In the genomic region with DNA sequence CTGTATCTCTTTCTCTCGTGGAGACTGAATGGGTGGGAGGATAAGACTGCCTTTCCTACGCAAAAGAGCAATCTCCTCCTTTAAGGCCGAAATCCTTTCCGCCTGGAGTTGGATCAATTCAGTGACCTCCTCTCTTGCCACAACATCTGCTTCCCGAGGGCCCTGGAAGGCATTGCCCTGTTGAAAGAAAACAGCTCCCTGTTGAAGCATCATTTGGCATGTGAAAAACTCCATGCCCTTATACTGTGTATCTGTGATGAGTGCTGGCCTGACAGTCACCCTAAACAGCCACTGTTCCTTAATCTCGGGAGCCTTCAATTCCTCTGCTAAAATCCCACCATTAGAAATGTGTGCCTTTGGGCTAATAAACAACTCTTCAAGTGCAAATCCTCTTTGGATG, we compare ENCODE assay signal across 17 cellular contexts.
"Had no signal": no experiment of that assay in that cellular context is flagged by ENCODE, and none has a peak within 500 bp of the region (broad histone marks: within the 10 kb centered on the region; RNA-seq: fewer than 3 reads in every experiment).

No MANE protein-coding gene starts in this region.

- H3K27ac Mint-ChIP-seq: activated CD4-positive, alpha-beta T cell treated with anti-CD3 and anti-CD28 coated beads for 36 hours; activated CD8-positive, alpha-beta T cell treated with anti-CD3 and anti-CD28 coated beads, Interleukin-2, amount 10 ng/mL, durations not matched to agents 7 days and 5 days; activated naive CD4-positive, alpha-beta T cell treated with anti-CD3 and anti-CD28 coated beads, Interleukin-2, amount 50 U/mL, for 24 hours; memory B cell; natural killer cell treated with Interleukin-12 subunit alpha and Interleukin-12 subunit beta and Interleukin-15 and Interleukin-18, amount 100 ng/mL, for 72 hours; stimulated activated effector memory CD8-positive, alpha-beta T cell treated with anti-CD3 and anti-CD28 coated beads, Interleukin-12 subunit alpha, Interleukin-12 subunit beta, amount 100 ng/mL, for 72 hours had no signal

- H3K4me3 Mint-ChIP-seq: activated CD4-positive, alpha-beta T cell treated with anti-CD3 and anti-CD28 coated beads for 36 hours; activated CD8-positive, alpha-beta T cell treated with anti-CD3 and anti-CD28 coated beads, Interleukin-2, amount 10 ng/mL, durations not matched to agents 7 days and 5 days; activated naive CD4-positive, alpha-beta T cell treated with anti-CD3 and anti-CD28 coated beads, Interleukin-2, amount 50 U/mL, for 24 hours; memory B cell; natural killer cell treated with Interleukin-12 subunit alpha and Interleukin-12 subunit beta and Interleukin-15 and Interleukin-18, amount 100 ng/mL, for 72 hours; stimulated activated effector memory CD8-positive, alpha-beta T cell treated with anti-CD3 and anti-CD28 coated beads, Interleukin-12 subunit alpha, Interleukin-12 subunit beta, amount 100 ng/mL, for 72 hours had no signal

- H3K9me3 ChIP-seq: colonic mucosa, left lung, thyroid gland had no signal

- H3K4me1 Mint-ChIP-seq: activated naive CD4-positive, alpha-beta T cell treated with anti-CD3 and anti-CD28 coated beads, Interleukin-2, amount 50 U/mL, for 24 hours; memory B cell had no signal

- H3K27ac ChIP-seq: colonic mucosa, left lung, thyroid gland had no signal

- H3K9me3 Mint-ChIP-seq: activated naive CD4-positive, alpha-beta T cell treated with anti-CD3 and anti-CD28 coated beads, Interleukin-2, amount 50 U/mL, for 24 hours; memory B cell; natural killer cell treated with Interleukin-12 subunit alpha and Interleukin-12 subunit beta and Interleukin-15 and Interleukin-18, amount 100 ng/mL, for 72 hours; stimulated activated effector memory CD8-positive, alpha-beta T cell treated with anti-CD3 and anti-CD28 coated beads, Interleukin-12 subunit alpha, Interleukin-12 subunit beta, amount 100 ng/mL, for 72 hours had no signal

- H3K27me3 ChIP-seq: colonic mucosa, left lung, thyroid gland had no signal

- H3K4me3 ChIP-seq: colonic mucosa, left lung, thyroid gland had no signal

- ATAC-seq: activated CD4-positive, alpha-beta T cell treated with anti-CD3 and anti-CD28 coated beads for 36 hours; activated CD8-positive, alpha-beta T cell treated with anti-CD3 and anti-CD28 coated beads, Interleukin-2, amount 10 ng/mL, durations not matched to agents 7 days and 5 days; left lung; natural killer cell treated with Interleukin-12 subunit alpha and Interleukin-12 subunit beta and Interleukin-15 and Interleukin-18, amount 100 ng/mL, for 72 hours; stimulated activated effector memory CD8-positive, alpha-beta T cell treated with anti-CD3 and anti-CD28 coated beads, Interleukin-12 subunit alpha, Interleukin-12 subunit beta, amount 100 ng/mL, for 72 hours had no signal

- H3K36me3 Mint-ChIP-seq: activated naive CD4-positive, alpha-beta T cell treated with anti-CD3 and anti-CD28 coated beads, Interleukin-2, amount 50 U/mL, for 24 hours; natural killer cell treated with Interleukin-12 subunit alpha and Interleukin-12 subunit beta and Interleukin-15 and Interleukin-18, amount 100 ng/mL, for 72 hours; stimulated activated effector memory CD8-positive, alpha-beta T cell treated with anti-CD3 and anti-CD28 coated beads, Interleukin-12 subunit alpha, Interleukin-12 subunit beta, amount 100 ng/mL, for 72 hours had no signal

- H3K36me3 ChIP-seq: colonic mucosa, left lung, thyroid gland had no signal

- H3K27me3 Mint-ChIP-seq: activated CD4-positive, alpha-beta T cell treated with anti-CD3 and anti-CD28 coated beads for 36 hours; activated naive CD4-positive, alpha-beta T cell treated with anti-CD3 and anti-CD28 coated beads, Interleukin-2, amount 50 U/mL, for 24 hours; memory B cell; natural killer cell treated with Interleukin-12 subunit alpha and Interleukin-12 subunit beta and Interleukin-15 and Interleukin-18, amount 100 ng/mL, for 72 hours had no signal

- DNase-seq: activated CD4-positive, alpha-beta T cell treated with anti-CD3 and anti-CD28 coated beads for 36 hours; activated CD8-positive, alpha-beta memory T cell treated with anti-CD3 and anti-CD28 coated beads, Interleukin-2, amount 50 U/mL, for 4 hours; activated CD8-positive, alpha-beta T cell treated with anti-CD3 and anti-CD28 coated beads, Interleukin-2, amount 10 ng/mL, durations not matched to agents 7 days and 5 days; activated effector memory CD4-positive, alpha-beta T cell treated with anti-CD3 and anti-CD28 coated beads, Interleukin-2, amount 50 U/mL, for 16 hours; activated T-cell treated with anti-CD3 and anti-CD28 coated beads, Interleukin-2, amount 50 U/mL, for 48 hours; amniotic stem cell; central memory CD4-positive, alpha-beta T cell; colonic mucosa; foreskin fibroblast; hypothalamus; kidney; left lung; thyroid gland had no signal

- H3K4me1 ChIP-seq: colonic mucosa had no signal
